Comparison of ENCODE assay signal across 16 cellular contexts in genomic region chr2:229665158-229665557, GRCh38. TPM values are rescaled to one million over a fixed set of nuclear protein-coding genes. Genes with fewer than 3 reads are reported as not detected.
DNase-seq lines count a peak whose midpoint lies in the region; ATAC-seq lines count a peak whose summit lies in the region.
"Had no signal": no experiment of that assay in that cellular context is flagged by ENCODE, and none has a peak within 500 bp of the region (broad histone marks: within the 10 kb centered on the region; RNA-seq: fewer than 3 reads in every experiment).

No MANE protein-coding gene starts in this region.

- ATAC-seq in sciatic nerve: no peak
- no peak for ATAC-seq in effector memory CD8-positive, alpha-beta T cell (replicated peaks)

- intact Hi-C loops in sciatic nerve (cut with DNase I): no loop called here

- no peaks in the 10 kb centered on the region for H3K4me1 Mint-ChIP-seq in effector memory CD8-positive, alpha-beta T cell (ENCODE audit: low read depth in 2 of 2)
- H3K4me1 Mint-ChIP-seq: CD8-positive, alpha-beta memory T cell had no signal

- no peaks in the 10 kb centered on the region for H3K9me3 Mint-ChIP-seq in effector memory CD8-positive, alpha-beta T cell
- H3K9me3 Mint-ChIP-seq: CD4-positive, alpha-beta T cell; HFFc6 had no signal

- DNase-seq in Ammon's horn (ENCODE audit: low spot score) (peak; percentile 56), cerebellum (ENCODE audit: low spot score) (peak; percentile 56), midbrain (lab: John Stamatoyannopoulos, UW) (peak; percentile 63), sciatic nerve (ENCODE audit: low spot score) (no peak), NCI-H748 treated with DMSO at 0.1 percent for 48 hours (lab: John Stamatoyannopoulos, UW) (no peak)
- DNase-seq in effector memory CD8-positive, alpha-beta T cell: no peak
- DNase-seq: BE2C; CD4-positive, alpha-beta T cell; CD8-positive, alpha-beta memory T cell; DMS 273 treated with DMSO at 0.1 percent for 48 hours; DMS79; EL; GF-D8; GOT3; HFFc6 had no signal

- no peaks in the 10 kb centered on the region for H3K36me3 Mint-ChIP-seq in effector memory CD8-positive, alpha-beta T cell (ENCODE audit: insufficient read depth)
- H3K36me3 Mint-ChIP-seq: CD14-positive monocyte; CD8-positive, alpha-beta memory T cell had no signal

- no peak overlapping the region for H3K27ac Mint-ChIP-seq in effector memory CD8-positive, alpha-beta T cell
- H3K27ac Mint-ChIP-seq: CD14-positive monocyte; CD4-positive, alpha-beta T cell; CD8-positive, alpha-beta memory T cell; HFFc6 had no signal

- H3K27me3 Mint-ChIP-seq in effector memory CD8-positive, alpha-beta T cell: peaks cover 29 to 33% of the 10 kb centered on the region in 2 donors

- no peak overlapping the region for H3K4me3 Mint-ChIP-seq in effector memory CD8-positive, alpha-beta T cell
- H3K4me3 Mint-ChIP-seq: CD14-positive monocyte; CD4-positive, alpha-beta T cell; CD8-positive, alpha-beta memory T cell; HFFc6 had no signal

RNA-seq across cellular contexts. Expression of gene DNER, which starts 49.2 kb away (rescaled TPM):
- 167 TPM for total RNA-seq in cerebellum
- total RNA-seq in sciatic nerve: 0.71 TPM
- total RNA-seq: CD4-positive, alpha-beta T cell; CD8-positive, alpha-beta memory T cell had no signal

Comparison
In these comparisons a context has a peak if more than half of its experiments do, and no peak if none do; other contexts are left out.
1. DNase-seq: peak in Ammon's horn (single experiment), cerebellum (single experiment) and midbrain (single experiment); none in sciatic nerve (single experiment), NCI-H748 treated with DMSO at 0.1 percent for 48 hours (single experiment) and effector memory CD8-positive, alpha-beta T cell (0 of 3).
2. RNA of gene DNER, which starts 49.2 kb away (total RNA-seq): 167 TPM in cerebellum (single experiment); 0.71 TPM in sciatic nerve (single experiment); every median in the first group is over 10 times any median in the second.